18 cellular contexts compared by ENCODE assay signal in the genomic region with DNA sequence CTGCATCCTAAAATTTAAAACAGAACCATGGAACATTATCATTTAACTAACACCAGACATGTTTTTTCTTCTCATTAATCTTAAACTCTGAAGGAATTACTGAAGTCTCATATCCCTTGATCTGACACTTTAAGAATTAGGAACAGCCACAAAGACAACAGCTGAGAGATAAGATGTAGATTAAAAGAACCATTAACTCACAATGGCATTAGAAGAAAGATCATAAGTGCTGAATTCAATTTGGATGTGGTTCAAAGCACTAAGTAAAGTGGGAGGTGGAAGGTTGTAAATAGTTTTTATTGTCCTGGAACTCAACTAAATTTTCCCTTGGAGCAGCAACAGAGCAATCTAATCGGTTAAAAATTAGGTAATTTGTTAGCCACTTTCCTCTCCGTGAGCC.
DNase-seq lines count a peak whose midpoint lies in the region; ATAC-seq and TF ChIP-seq lines count a peak whose summit lies in the region.
"Had no signal": no experiment of that assay in that cellular context is flagged by ENCODE, and none has a peak within 500 bp of the region (broad histone marks: within the 10 kb centered on the region; RNA-seq: fewer than 3 reads in every experiment).

No MANE protein-coding gene starts in this region.

- H3K27ac Mint-ChIP-seq in stimulated activated effector memory CD8-positive, alpha-beta T cell treated with anti-CD3 and anti-CD28 coated beads, Interleukin-12 subunit alpha, Interleukin-12 subunit beta, amount 100 ng/mL, for 72 hours, result no peak overlapping the region
- H3K27ac Mint-ChIP-seq in neural progenitor cell, result no peak overlapping the region
- H3K27ac Mint-ChIP-seq: CD4-positive, CD25-positive, alpha-beta regulatory T cell had no signal

- CTCF ChIA-PET in HEK293 (lab: Yijun Ruan, JAX), result interaction anchor here (0.7 kb wide), 1 partner anchor 11 kb away, joined by 3 read pairs; no protein-coding TSS in a partner anchor

- POLR2A ChIA-PET in HEK293 (lab: Yijun Ruan, JAX), result no interaction called here

- no peaks in the 10 kb centered on the region for H4K20me1 ChIP-seq in neural progenitor cell (ENCODE audit: low read depth)

- no peaks in the 10 kb centered on the region for H3K9me3 Mint-ChIP-seq in stimulated activated effector memory CD8-positive, alpha-beta T cell treated with anti-CD3 and anti-CD28 coated beads, Interleukin-12 subunit alpha, Interleukin-12 subunit beta, amount 100 ng/mL, for 72 hours
- peaks cover 16% of the 10 kb centered on the region for H3K9me3 Mint-ChIP-seq in neural progenitor cell

- H3K27me3 ChIP-seq in neural progenitor cell, result no peaks in the 10 kb centered on the region

- ATAC-seq in stimulated activated effector memory CD8-positive, alpha-beta T cell treated with anti-CD3 and anti-CD28 coated beads, Interleukin-12 subunit alpha, Interleukin-12 subunit beta, amount 100 ng/mL, for 72 hours, result no peak
- ATAC-seq: A549 had no signal

- peaks cover 7% of the 10 kb centered on the region for H3F3A ChIP-seq in neural progenitor cell (ENCODE audit: low read depth)

- TF ChIP-seq CTCF in HEK293 (tag by site-specific recombination; IDR thresholded peaks at IDR 0.05) (no peak), neural progenitor cell (IDR thresholded peaks at IDR 0.05) (no peak)

- H3K36me3 Mint-ChIP-seq in stimulated activated effector memory CD8-positive, alpha-beta T cell treated with anti-CD3 and anti-CD28 coated beads, Interleukin-12 subunit alpha, Interleukin-12 subunit beta, amount 100 ng/mL, for 72 hours, result no peaks in the 10 kb centered on the region
- peaks cover 4% of the 10 kb centered on the region for H3K36me3 Mint-ChIP-seq in neural progenitor cell
- H3K36me3 Mint-ChIP-seq: CD4-positive, CD25-positive, alpha-beta regulatory T cell had no signal

- no peak overlapping the region for H3K4me2 ChIP-seq in neural progenitor cell
- H3K4me2 ChIP-seq: A549 had no signal

- no peaks in the 10 kb centered on the region for H3K79me2 ChIP-seq in neural progenitor cell (ENCODE audit: low read depth)

- H3K27ac ChIP-seq in HEK293 (ENCODE audit: extremely low read depth, low read depth, low read length), result no peak overlapping the region
- H3K27ac ChIP-seq in neural progenitor cell, result no peak overlapping the region
- H3K27ac ChIP-seq: A549, RWPE1 had no signal

- no peak overlapping the region for H3K9ac ChIP-seq in neural progenitor cell

- no peak overlapping the region for H2AFZ ChIP-seq in neural progenitor cell (replicated peaks)

- no peak overlapping the region for H3K4me3 Mint-ChIP-seq in stimulated activated effector memory CD8-positive, alpha-beta T cell treated with anti-CD3 and anti-CD28 coated beads, Interleukin-12 subunit alpha, Interleukin-12 subunit beta, amount 100 ng/mL, for 72 hours
- H3K4me3 Mint-ChIP-seq in neural progenitor cell, result no peak overlapping the region
- H3K4me3 Mint-ChIP-seq: CD4-positive, CD25-positive, alpha-beta regulatory T cell had no signal

- H3K4me1 Mint-ChIP-seq in stimulated activated effector memory CD8-positive, alpha-beta T cell treated with anti-CD3 and anti-CD28 coated beads, Interleukin-12 subunit alpha, Interleukin-12 subunit beta, amount 100 ng/mL, for 72 hours, result no peaks in the 10 kb centered on the region
- H3K4me1 Mint-ChIP-seq in neural progenitor cell, result no peaks in the 10 kb centered on the region

- peak; percentile 36 for DNase-seq in SK-N-DZ (ENCODE audit: low spot score)
- DNase-seq in astrocyte of the hippocampus (ENCODE audit: low read depth, low spot score), result peak; percentile 11
- peak; percentile 19 for DNase-seq in renal cortical epithelial cell (ENCODE audit: low read depth)
- no peak for DNase-seq in foreskin melanocyte
- no peak for DNase-seq in stimulated activated effector memory CD8-positive, alpha-beta T cell treated with anti-CD3 and anti-CD28 coated beads, Interleukin-12 subunit alpha, Interleukin-12 subunit beta, amount 100 ng/mL, for 72 hours (ENCODE audit: low spot score in 2 of 2)
- DNase-seq in neural progenitor cell (ENCODE audit: low spot score), result no peak
- DNase-seq: CD4-positive, CD25-positive, alpha-beta regulatory T cell; DMS79 treated with DMSO at 0.1 percent for 48 hours; Kasumi-1; NCI-H1417; NCI-H1694 treated with DMSO at 0.1 percent for 48 hours; NCI-H2081 treated with DMSO at 0.1 percent for 48 hours; NCI-H446 treated with DMSO at 0.1 percent for 48 hours; NCI-H69; SHP77 treated with DMSO at 0.1 percent for 48 hours had no signal

- peaks cover 3% of the 10 kb centered on the region for H3K27me3 Mint-ChIP-seq in neural progenitor cell (ENCODE audit: insufficient read depth, low read depth)
- H3K27me3 Mint-ChIP-seq: CD4-positive, CD25-positive, alpha-beta regulatory T cell had no signal

- H3K9me3 ChIP-seq in HEK293 (ENCODE audit: control insufficient read depth, insufficient read depth, low read depth, low read length), result no peaks in the 10 kb centered on the region
- H3K9me3 ChIP-seq in neural progenitor cell (ENCODE audit: low read depth), result no peaks in the 10 kb centered on the region

- H3K36me3 ChIP-seq in HEK293 (ENCODE audit: control insufficient read depth in 2 of 2, insufficient read depth in 1 of 2, low read length in 2 of 2) (no peaks in the 10 kb centered on the region), neural progenitor cell (no peaks in the 10 kb centered on the region)

- no peak overlapping the region for H3K4me3 ChIP-seq in HEK293 (ENCODE audit: low read depth, low read length)
- H3K4me3 ChIP-seq in neural progenitor cell, result no peak overlapping the region
- H3K4me3 ChIP-seq: A549 had no signal

- H3K4me1 ChIP-seq in HEK293 (ENCODE audit: control insufficient read depth, insufficient read depth, low read length), result peaks cover 10% of the 10 kb centered on the region; the same call in 1 of the 2 replicates
- peaks cover 17% of the 10 kb centered on the region for H3K4me1 ChIP-seq in neural progenitor cell
- H3K4me1 ChIP-seq: A549 had no signal

TF ChIP-seq in HEK293, 187 proteins besides CTCF, POLR2A, EP300 and RAD21 (continues in another document):
- TF ChIP-seq ZNF157 (tag by site-specific recombination; IDR thresholded peaks at IDR 0.05) (no peak), KLF9 (tag by site-specific recombination; IDR thresholded peaks at IDR 0.05; ENCODE audit: low read depth) (0 out of 2 replicates have a peak, but pooled peaks have one; percentile 26), ZXDB (tag by site-specific recombination; IDR thresholded peaks at IDR 0.05) (peak; percentile 85), ZNF501 (tag by site-specific recombination; IDR thresholded peaks at IDR 0.05) (peak; percentile 23; the same call in 1 of the 2 replicates), SCRT1 (tag by site-specific recombination; IDR thresholded peaks at IDR 0.05; ENCODE audit: borderline replicate concordance) (peak; percentile 19; the same call in 1 of the 2 replicates), SP7 (tag by site-specific recombination; IDR thresholded peaks at IDR 0.05) (no peak), ZNF610 (tag by site-specific recombination; IDR thresholded peaks at IDR 0.05; ENCODE audit: borderline replicate concordance) (peak; percentile 36; the same call in 1 of the 2 replicates), BCL11B (tag by site-specific recombination; IDR thresholded peaks at IDR 0.05; ENCODE audit: low read depth) (peak; percentile 69; the same call in 1 of the 2 replicates), ZNF341 (tag by site-specific recombination; IDR thresholded peaks at IDR 0.05; ENCODE audit: low read depth) (peak; percentile 26; the same call in 1 of the 2 replicates)
- TF ChIP-seq, protein P1, sequence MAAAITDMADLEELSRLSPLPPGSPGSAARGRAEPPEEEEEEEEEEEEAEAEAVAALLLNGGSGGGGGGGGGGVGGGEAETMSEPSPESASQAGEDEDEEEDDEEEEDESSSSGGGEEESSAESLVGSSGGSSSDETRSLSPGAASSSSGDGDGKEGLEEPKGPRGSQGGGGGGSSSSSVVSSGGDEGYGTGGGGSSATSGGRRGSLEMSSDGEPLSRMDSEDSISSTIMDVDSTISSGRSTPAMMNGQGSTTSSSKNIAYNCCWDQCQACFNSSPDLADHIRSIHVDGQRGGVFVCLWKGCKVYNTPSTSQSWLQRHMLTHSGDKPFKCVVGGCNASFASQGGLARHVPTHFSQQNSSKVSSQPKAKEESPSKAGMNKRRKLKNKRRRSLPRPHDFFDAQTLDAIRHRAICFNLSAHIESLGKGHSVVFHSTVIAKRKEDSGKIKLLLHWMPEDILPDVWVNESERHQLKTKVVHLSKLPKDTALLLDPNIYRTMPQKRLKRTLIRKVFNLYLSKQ (tag by site-specific recombination; IDR thresholded peaks at IDR 0.05; ENCODE audit: borderline replicate concordance), result no peak
- TF ChIP-seq, protein P2, sequence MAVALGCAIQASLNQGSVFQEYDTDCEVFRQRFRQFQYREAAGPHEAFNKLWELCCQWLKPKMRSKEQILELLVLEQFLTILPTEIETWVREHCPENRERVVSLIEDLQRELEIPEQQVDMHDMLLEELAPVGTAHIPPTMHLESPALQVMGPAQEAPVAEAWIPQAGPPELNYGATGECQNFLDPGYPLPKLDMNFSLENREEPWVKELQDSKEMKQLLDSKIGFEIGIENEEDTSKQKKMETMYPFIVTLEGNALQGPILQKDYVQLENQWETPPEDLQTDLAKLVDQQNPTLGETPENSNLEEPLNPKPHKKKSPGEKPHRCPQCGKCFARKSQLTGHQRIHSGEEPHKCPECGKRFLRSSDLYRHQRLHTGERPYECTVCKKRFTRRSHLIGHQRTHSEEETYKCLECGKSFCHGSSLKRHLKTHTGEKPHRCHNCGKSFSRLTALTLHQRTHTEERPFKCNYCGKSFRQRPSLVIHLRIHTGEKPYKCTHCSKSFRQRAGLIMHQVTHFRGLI (tag by site-specific recombination; IDR thresholded peaks at IDR 0.05), result no peak
- TF ChIP-seq, protein P3, sequence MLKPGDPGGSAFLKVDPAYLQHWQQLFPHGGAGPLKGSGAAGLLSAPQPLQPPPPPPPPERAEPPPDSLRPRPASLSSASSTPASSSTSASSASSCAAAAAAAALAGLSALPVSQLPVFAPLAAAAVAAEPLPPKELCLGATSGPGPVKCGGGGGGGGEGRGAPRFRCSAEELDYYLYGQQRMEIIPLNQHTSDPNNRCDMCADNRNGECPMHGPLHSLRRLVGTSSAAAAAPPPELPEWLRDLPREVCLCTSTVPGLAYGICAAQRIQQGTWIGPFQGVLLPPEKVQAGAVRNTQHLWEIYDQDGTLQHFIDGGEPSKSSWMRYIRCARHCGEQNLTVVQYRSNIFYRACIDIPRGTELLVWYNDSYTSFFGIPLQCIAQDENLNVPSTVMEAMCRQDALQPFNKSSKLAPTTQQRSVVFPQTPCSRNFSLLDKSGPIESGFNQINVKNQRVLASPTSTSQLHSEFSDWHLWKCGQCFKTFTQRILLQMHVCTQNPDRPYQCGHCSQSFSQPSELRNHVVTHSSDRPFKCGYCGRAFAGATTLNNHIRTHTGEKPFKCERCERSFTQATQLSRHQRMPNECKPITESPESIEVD (tag by site-specific recombination; IDR thresholded peaks at IDR 0.05), result peak; percentile 88

Comparison
In these comparisons a context has a peak if more than half of its experiments do, and no peak if none do; other contexts are left out.
1. DNase-seq: peak in SK-N-DZ (single experiment), astrocyte of the hippocampus (single experiment) and renal cortical epithelial cell (single experiment); none in foreskin melanocyte (single experiment), stimulated activated effector memory CD8-positive, alpha-beta T cell treated with anti-CD3 and anti-CD28 coated beads, Interleukin-12 subunit alpha, Interleukin-12 subunit beta, amount 100 ng/mL, for 72 hours (0 of 2) and neural progenitor cell (single experiment).